In genomic region chr15:97745481-97746071, GRCh38 we compare ENCODE assay signal across 7 cellular contexts.
A peak's percentile ranks its signal among the peaks of the same experiment; 100 is the strongest.
DNase-seq lines count a peak whose midpoint lies in the region; ATAC-seq and TF ChIP-seq lines count a peak whose summit lies in the region.

No MANE protein-coding gene starts in this region.

- H3K27ac ChIP-seq in thoracic aorta, result no peak overlapping the region

- no peaks in the 10 kb centered on the region for H3K4me1 ChIP-seq in thoracic aorta (ENCODE audit: control insufficient read depth in 1 of 2, low read depth in 2 of 2)

- no peak overlapping the region for H3K4me3 ChIP-seq in fibroblast of pulmonary artery (replicated peaks; ENCODE audit: low read depth, low read length)
- H3K4me3 ChIP-seq in thoracic aorta, result no peak overlapping the region

- ATAC-seq in GM19438 (IDR thresholded peaks at IDR 0.05; ENCODE audit: low read depth, unreplicated experiment) (peak; percentile 92), HG03354 (IDR thresholded peaks at IDR 0.05; ENCODE audit: poor library complexity, severe bottlenecking, unreplicated experiment) (peak; percentile 98), thoracic aorta (ENCODE audit: insufficient number of reproducible peaks, low FRiP score, low read depth) (no peak), sciatic nerve (no peak)

- H3K36me3 ChIP-seq in thoracic aorta, result no peaks in the 10 kb centered on the region

- DNase-seq in ELF-1 (ENCODE audit: low read depth, low spot score) (peak; percentile 37), SHP77 treated with DMSO at 0.1 percent for 48 hours (lab: John Stamatoyannopoulos, UW) (peak; percentile 15), fibroblast of pulmonary artery (ENCODE audit: low read depth) (peak; percentile 21), thoracic aorta (ENCODE audit: low spot score) (no peak), sciatic nerve (ENCODE audit: low spot score) (no peak)

- peak; percentile 52 for TF ChIP-seq CTCF in fibroblast of pulmonary artery (IDR thresholded peaks at IDR 0.05; ENCODE audit: low read length, missing control alignments)
- TF ChIP-seq CTCF in thoracic aorta (IDR thresholded peaks at IDR 0.05), result peak; percentile 26

- H3K27me3 ChIP-seq in thoracic aorta (replicated peaks; ENCODE audit: insufficient read depth), result no peaks in the 10 kb centered on the region

- intact Hi-C loops in sciatic nerve (cut with DNase I), result no loop called here

- H3K9me3 ChIP-seq in thoracic aorta, result no peaks in the 10 kb centered on the region

Comparison
In these comparisons a context has a peak if more than half of its experiments do, and no peak if none do; other contexts are left out.
1. DNase-seq: peak in ELF-1 (single experiment), SHP77 treated with DMSO at 0.1 percent for 48 hours (single experiment) and fibroblast of pulmonary artery (single experiment); none in thoracic aorta (single experiment) and sciatic nerve (single experiment).
2. ATAC-seq: peak in GM19438 (single experiment) and HG03354 (single experiment); none in thoracic aorta (single experiment) and sciatic nerve (single experiment).